ENCODE assay signal across 22 cellular contexts in genomic region chr1:30277415-30277814, GRCh38.
DNase-seq lines count a peak whose midpoint lies in the region; ATAC-seq and TF ChIP-seq lines count a peak whose summit lies in the region.
"Had no signal": no experiment of that assay in that cellular context is flagged by ENCODE, and none has a peak within 500 bp of the region (broad histone marks: within the 10 kb centered on the region; RNA-seq: fewer than 3 reads in every experiment).

No MANE protein-coding gene starts in this region.

- intact Hi-C loops in Right ventricle myocardium inferior (cut with DNase I) = no loop called here

- no peak for TF ChIP-seq CTCF in right atrium auricular region (IDR thresholded peaks at IDR 0.05)
- no peak for TF ChIP-seq CTCF in type B pancreatic cell (conservative IDR thresholded peaks at IDR 0.05)

- H3K9me3 ChIP-seq in right atrium auricular region = no peaks in the 10 kb centered on the region

- no peak overlapping the region for H3K27ac ChIP-seq in right atrium auricular region
- H3K27ac ChIP-seq: 22Rv1, BLaER1, C4-2B, GM23248 had no signal

- no peaks in the 10 kb centered on the region for H3K9me3 Mint-ChIP-seq in type B pancreatic cell

- H3K36me3 ChIP-seq in right atrium auricular region = no peaks in the 10 kb centered on the region
- H3K36me3 ChIP-seq: BLaER1 had no signal

- H3K27me3 Mint-ChIP-seq in type B pancreatic cell = peaks cover 4% of the 10 kb centered on the region

- no peaks in the 10 kb centered on the region for H3K36me3 Mint-ChIP-seq in type B pancreatic cell
- H3K36me3 Mint-ChIP-seq: CD4-positive, CD25-positive, alpha-beta regulatory T cell had no signal

- H3K27me3 ChIP-seq in right atrium auricular region = no peaks in the 10 kb centered on the region
- H3K27me3 ChIP-seq: BLaER1 had no signal

- no peak overlapping the region for H3K4me3 ChIP-seq in right atrium auricular region
- H3K4me3 ChIP-seq: BLaER1, GM12878, GM23248 had no signal

- H3K27ac Mint-ChIP-seq in type B pancreatic cell = no peak overlapping the region
- H3K27ac Mint-ChIP-seq: B cell; CD4-positive, CD25-positive, alpha-beta regulatory T cell; CD8-positive, alpha-beta memory T cell had no signal

- H3K4me3 Mint-ChIP-seq in type B pancreatic cell = no peak overlapping the region
- H3K4me3 Mint-ChIP-seq: B cell; CD4-positive, CD25-positive, alpha-beta regulatory T cell; CD8-positive, alpha-beta memory T cell had no signal

- peak; percentile 7 for DNase-seq in activated CD8-positive, alpha-beta memory T cell treated with anti-CD3 and anti-CD28 coated beads for 24 hours
- DNase-seq in activated CD8-positive, alpha-beta memory T cell treated with anti-CD3 and anti-CD28 coated beads, Interleukin-2, amount 50 U/mL, for 48 hours = no peak
- DNase-seq in right atrium auricular region (ENCODE audit: low spot score) = peak; percentile 23
- no peak for DNase-seq in Right ventricle myocardium inferior (ENCODE audit: missing footprints)
- DNase-seq in ecto neural progenitor cell (ENCODE audit: low spot score) = peak; percentile 21
- DNase-seq in type B pancreatic cell (ENCODE audit: extremely low spot score, unreplicated experiment) = peak; percentile 27
- DNase-seq in T1000 (lab: John Stamatoyannopoulos, UW) = no peak
- DNase-seq in ureter (ENCODE audit: low spot score) = no peak
- DNase-seq: CD4-positive, CD25-positive, alpha-beta regulatory T cell; CD8-positive, alpha-beta memory T cell; DMS 273 treated with DMSO at 0.1 percent for 48 hours; DMS79; EL; GDM1; GM23248; H7 had no signal

- no peak for ATAC-seq in Right ventricle myocardium inferior
- ATAC-seq: GM12878, HCT116 had no signal

- H3K4me1 Mint-ChIP-seq in type B pancreatic cell (ENCODE audit: unreplicated experiment) = peaks cover 4% of the 10 kb centered on the region
- H3K4me1 Mint-ChIP-seq: B cell had no signal

- H3K4me1 ChIP-seq in right atrium auricular region = no peaks in the 10 kb centered on the region

Comparison
In these comparisons a context has a peak if more than half of its experiments do, and no peak if none do; other contexts are left out.
1. DNase-seq: peak in activated CD8-positive, alpha-beta memory T cell treated with anti-CD3 and anti-CD28 coated beads for 24 hours (single experiment), right atrium auricular region (single experiment), ecto neural progenitor cell (single experiment) and type B pancreatic cell (single experiment); none in activated CD8-positive, alpha-beta memory T cell treated with anti-CD3 and anti-CD28 coated beads, Interleukin-2, amount 50 U/mL, for 48 hours (single experiment), Right ventricle myocardium inferior (single experiment), T1000 (single experiment) and ureter (single experiment).